Comparison of ENCODE assay signal across 1 cellular context in the genomic region with DNA sequence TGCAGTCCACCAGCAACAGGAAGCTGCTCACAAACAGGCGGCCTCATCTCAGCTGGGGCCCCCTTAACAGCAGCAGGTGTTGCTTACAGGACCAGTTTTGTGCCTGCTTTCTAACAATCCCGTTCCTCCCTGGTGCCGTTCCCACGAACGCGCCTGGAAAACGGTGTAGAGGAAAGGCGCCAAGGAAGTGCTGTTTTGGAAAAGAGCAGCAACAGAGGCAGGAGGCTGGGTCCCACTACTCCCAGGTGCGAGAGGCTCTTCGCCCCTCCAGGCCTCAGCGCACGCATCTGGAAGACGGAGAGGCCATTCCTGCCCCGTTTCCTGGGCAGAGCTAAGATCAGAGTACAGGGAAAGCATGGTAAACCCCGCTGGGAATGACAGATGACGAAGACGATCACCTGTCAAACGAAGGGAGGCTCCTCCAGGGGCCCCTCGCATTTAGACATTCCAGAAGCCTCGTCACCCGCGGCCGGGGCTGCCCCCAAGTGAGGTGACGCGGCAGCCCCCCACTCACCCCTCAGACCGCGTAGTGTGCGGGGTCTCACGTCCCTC.
TF ChIP-seq lines count a peak whose summit lies in the region.

No MANE protein-coding gene starts in this region.

TF ChIP-seq in IMR-90, 13 proteins besides CTCF, POLR2A, EP300 and RAD21:
- TF ChIP-seq MXI1 (IDR thresholded peaks at IDR 0.05; ENCODE audit: borderline replicate concordance, low read depth, low read length) (peak; percentile 54; the same call in 1 of the 2 replicates), USF2 (IDR thresholded peaks at IDR 0.05; ENCODE audit: low read depth, low read length) (no peak), ELK1 (IDR thresholded peaks at IDR 0.05; ENCODE audit: borderline replicate concordance, low read depth, low read length) (no peak)
